Comparison of ENCODE assay signal across 1 cellular context in the genomic region with DNA sequence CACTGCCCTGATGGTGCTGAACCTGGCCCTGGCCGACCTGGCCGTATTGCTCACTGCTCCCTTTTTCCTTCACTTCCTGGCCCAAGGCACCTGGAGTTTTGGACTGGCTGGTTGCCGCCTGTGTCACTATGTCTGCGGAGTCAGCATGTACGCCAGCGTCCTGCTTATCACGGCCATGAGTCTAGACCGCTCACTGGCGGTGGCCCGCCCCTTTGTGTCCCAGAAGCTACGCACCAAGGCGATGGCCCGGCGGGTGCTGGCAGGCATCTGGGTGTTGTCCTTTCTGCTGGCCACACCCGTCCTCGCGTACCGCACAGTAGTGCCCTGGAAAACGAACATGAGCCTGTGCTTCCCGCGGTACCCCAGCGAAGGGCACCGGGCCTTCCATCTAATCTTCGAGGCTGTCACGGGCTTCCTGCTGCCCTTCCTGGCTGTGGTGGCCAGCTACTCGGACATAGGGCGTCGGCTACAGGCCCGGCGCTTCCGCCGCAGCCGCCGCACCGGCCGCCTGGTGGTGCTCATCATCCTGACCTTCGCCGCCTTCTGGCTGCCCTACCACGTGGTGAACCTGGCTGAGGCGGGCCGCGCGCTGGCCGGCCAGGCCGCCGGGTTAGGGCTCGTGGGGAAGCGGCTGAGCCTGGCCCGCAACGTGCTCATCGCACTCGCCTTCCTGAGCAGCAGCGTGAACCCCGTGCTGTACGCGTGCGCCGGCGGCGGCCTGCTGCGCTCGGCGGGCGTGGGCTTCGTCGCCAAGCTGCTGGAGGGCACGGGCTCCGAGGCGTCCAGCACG.
TF ChIP-seq lines count a peak whose summit lies in the region.

No MANE protein-coding gene starts in this region.

TF ChIP-seq in HEK293T, 16 proteins besides CTCF, POLR2A, EP300 and RAD21 (continued from another document):
- TF ChIP-seq, protein P1, sequence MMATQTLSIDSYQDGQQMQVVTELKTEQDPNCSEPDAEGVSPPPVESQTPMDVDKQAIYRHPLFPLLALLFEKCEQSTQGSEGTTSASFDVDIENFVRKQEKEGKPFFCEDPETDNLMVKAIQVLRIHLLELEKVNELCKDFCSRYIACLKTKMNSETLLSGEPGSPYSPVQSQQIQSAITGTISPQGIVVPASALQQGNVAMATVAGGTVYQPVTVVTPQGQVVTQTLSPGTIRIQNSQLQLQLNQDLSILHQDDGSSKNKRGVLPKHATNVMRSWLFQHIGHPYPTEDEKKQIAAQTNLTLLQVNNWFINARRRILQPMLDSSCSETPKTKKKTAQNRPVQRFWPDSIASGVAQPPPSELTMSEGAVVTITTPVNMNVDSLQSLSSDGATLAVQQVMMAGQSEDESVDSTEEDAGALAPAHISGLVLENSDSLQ (IDR thresholded peaks at IDR 0.05): no peak
- TF ChIP-seq L3MBTL2 (conservative IDR thresholded peaks at IDR 0.05) (no peak), ARNT (IDR thresholded peaks at IDR 0.05) (no peak), FOXA1 (IDR thresholded peaks at IDR 0.05) (no peak), FOXM1 (IDR thresholded peaks at IDR 0.05; ENCODE audit: borderline replicate concordance) (no peak), FOXK2 (IDR thresholded peaks at IDR 0.05) (no peak), HDGF (IDR thresholded peaks at IDR 0.05; ENCODE audit: borderline replicate concordance) (no peak), SP1 (IDR thresholded peaks at IDR 0.05) (no peak), NFRKB (IDR thresholded peaks at IDR 0.05) (no peak), ELF4 (IDR thresholded peaks at IDR 0.05) (no peak)
TF ChIP-seq in HEK293T: peak in this region for 0.
